In the genomic region with DNA sequence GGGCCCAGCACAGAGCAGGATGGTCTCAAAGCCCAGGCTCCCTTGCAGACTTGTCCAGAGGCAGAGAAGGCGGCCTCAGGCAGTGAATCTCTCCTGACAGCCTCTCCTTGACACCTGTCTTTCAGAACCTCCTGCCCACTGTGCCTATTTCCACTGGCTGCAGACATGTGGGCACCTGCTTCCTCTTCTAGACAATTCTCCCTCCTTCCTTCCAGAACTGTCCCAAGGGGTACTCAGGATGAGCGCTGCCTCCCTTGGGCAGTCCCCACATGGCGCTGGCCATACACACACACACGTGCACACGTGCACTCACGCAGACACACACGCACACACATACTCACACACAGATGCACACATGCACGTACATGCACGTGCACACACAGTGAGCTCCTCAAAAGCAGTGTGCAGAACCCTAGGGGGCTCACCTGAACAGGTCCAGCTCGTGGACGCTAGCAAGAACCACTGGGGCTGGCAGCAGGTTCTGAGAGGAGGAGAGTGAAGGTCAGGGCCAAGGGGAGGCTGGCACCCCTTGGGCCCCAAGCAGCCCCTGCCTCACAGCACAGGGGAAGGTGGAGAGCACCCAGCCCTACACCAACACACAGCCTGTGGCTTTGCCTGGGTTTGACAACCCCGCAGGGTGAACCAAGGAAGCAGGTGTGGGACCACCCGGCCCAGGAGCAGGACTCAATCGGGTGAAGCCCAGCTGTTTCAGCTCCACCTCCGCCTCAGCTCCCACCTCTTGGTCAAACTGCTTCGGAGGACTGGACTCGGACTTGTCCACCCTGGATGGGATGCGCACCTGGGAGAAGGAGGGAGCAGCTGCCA, we compare ENCODE assay signal across 14 cellular contexts. TPM values are rescaled to one million over a fixed set of nuclear protein-coding genes. Genes with fewer than 3 reads are reported as not detected.
DNase-seq lines count a peak whose midpoint lies in the region; ATAC-seq, FAIRE-seq and TF ChIP-seq lines count a peak whose summit lies in the region.
"Had no signal": no experiment of that assay in that cellular context is flagged by ENCODE, and none has a peak within 500 bp of the region (broad histone marks: within the 10 kb centered on the region; RNA-seq: fewer than 3 reads in every experiment).

No MANE protein-coding gene starts in this region.

- no peak overlapping the region for H3K27ac ChIP-seq in CD4-positive, CD25-positive, alpha-beta regulatory T cell (ENCODE audit: insufficient read depth, low read length, poor library complexity, severe bottlenecking)
- H3K27ac ChIP-seq in RWPE1: peak overlapping the region; percentile 69
- no peak overlapping the region for H3K27ac ChIP-seq in kidney (ENCODE audit: low read depth in 2 of 2, low read length in 2 of 2)
- no peak overlapping the region for H3K27ac ChIP-seq in right cardiac atrium (ENCODE audit: low read length)
- H3K27ac ChIP-seq: cardiac muscle cell, epithelial cell of prostate had no signal

- no peak for ATAC-seq in CD4-positive, CD25-positive, alpha-beta regulatory T cell (ENCODE audit: low read depth in 2 of 2)
- ATAC-seq in GM21825 (IDR thresholded peaks at IDR 0.05; ENCODE audit: unreplicated experiment) (no peak), right cardiac atrium (no peak)

- CTCF ChIA-PET in RWPE1 (lab: Yijun Ruan, JAX): interaction anchor here (0.9 kb wide), 1 partner anchor 10 kb away, joined by 3 read pairs; no protein-coding TSS in a partner anchor

- in situ Hi-C loops in G401 (cut with HindIII; ENCODE audit: low sequenced_read_pairs): no loop called here

- H3K9ac ChIP-seq in kidney (ENCODE audit: low read length in 2 of 2): no peak overlapping the region

- H3K9me3 Mint-ChIP-seq in CD4-positive, CD25-positive, alpha-beta regulatory T cell: no peaks in the 10 kb centered on the region
- H3K9me3 Mint-ChIP-seq: neural crest cell had no signal

- intact Hi-C loops in kidney (cut with DNase I): no loop called here
- intact Hi-C loops in right cardiac atrium (cut with DNase I): no loop called here

- H3K27ac Mint-ChIP-seq in CD4-positive, CD25-positive, alpha-beta regulatory T cell: peak overlapping the region; percentile 76 to 80 (median 77)

- POLR2A ChIA-PET in RWPE1 (lab: Yijun Ruan, JAX; ENCODE audit: low non-redundant PET): no interaction called here

- no peak for DNase-seq in CD4-positive, CD25-positive, alpha-beta regulatory T cell
- DNase-seq in GM12864 (ENCODE audit: low read depth) (no peak), RWPE1 (ENCODE audit: low spot score) (no peak), kidney (peak; percentile 59), right cardiac atrium (no peak), NCI-H187 (lab: John Stamatoyannopoulos, UW) (no peak), G401 (ENCODE audit: low spot score) (no peak)
- DNase-seq: NCI-H2081 treated with DMSO at 0.1 percent for 48 hours had no signal

- 89% methylated on average over 18 of the region's 18 CpGs for WGBS in right cardiac atrium

- FAIRE-seq in kidney (lab: Jason Lieb, UNC): no peak
- FAIRE-seq: K562 had no signal

- H3K4me1 ChIP-seq in CD4-positive, CD25-positive, alpha-beta regulatory T cell (ENCODE audit: control insufficient read depth, insufficient read depth, low read length, poor library complexity, severe bottlenecking): peaks cover 18% of the 10 kb centered on the region
- H3K4me1 ChIP-seq in kidney (ENCODE audit: control insufficient read depth in 1 of 2, insufficient read depth in 1 of 2, low read depth in 1 of 2, low read length in 2 of 2): peaks cover 0 to 17% of the 10 kb centered on the region in 2 donors
- H3K4me1 ChIP-seq in right cardiac atrium (ENCODE audit: control insufficient read depth, insufficient read depth, low read length): no peaks in the 10 kb centered on the region

- H3K4me3 Mint-ChIP-seq in CD4-positive, CD25-positive, alpha-beta regulatory T cell: peak overlapping the region; percentile 77 to 83 (median 80)
- H3K4me3 Mint-ChIP-seq: neural crest cell had no signal

- no peak overlapping the region for H3K4me3 ChIP-seq in CD4-positive, CD25-positive, alpha-beta regulatory T cell (ENCODE audit: low read depth, low read length)
- H3K4me3 ChIP-seq in GM12864 (ENCODE audit: low read depth, low read length) (peak overlapping the region; percentile 72), kidney (ENCODE audit: low read length in 2 of 2) (no peak overlapping the region), right cardiac atrium (ENCODE audit: low read length) (no peak overlapping the region)
- H3K4me3 ChIP-seq: cardiac muscle cell, K562 had no signal

- H3K36me3 ChIP-seq in CD4-positive, CD25-positive, alpha-beta regulatory T cell (ENCODE audit: control insufficient read depth, insufficient read depth, low read length): no peaks in the 10 kb centered on the region
- H3K36me3 ChIP-seq in kidney (ENCODE audit: control insufficient read depth in 1 of 2, insufficient read depth in 2 of 2, low read length in 2 of 2): no peaks in the 10 kb centered on the region
- H3K36me3 ChIP-seq: cardiac muscle cell, left lung had no signal

- no peaks in the 10 kb centered on the region for H3K27me3 Mint-ChIP-seq in CD4-positive, CD25-positive, alpha-beta regulatory T cell

- H3K4me1 Mint-ChIP-seq in CD4-positive, CD25-positive, alpha-beta regulatory T cell: peaks cover 0 to 18% (median 10%) of the 10 kb centered on the region in 4 donors

- H3K27me3 ChIP-seq in CD4-positive, CD25-positive, alpha-beta regulatory T cell (ENCODE audit: control insufficient read depth, insufficient read depth, low read length): no peaks in the 10 kb centered on the region
- no peaks in the 10 kb centered on the region for H3K27me3 ChIP-seq in right cardiac atrium (ENCODE audit: control insufficient read depth, insufficient read depth)
- H3K27me3 ChIP-seq: cardiac muscle cell, left lung had no signal

- H3K9me3 ChIP-seq in CD4-positive, CD25-positive, alpha-beta regulatory T cell (ENCODE audit: control insufficient read depth in 2 of 2, low read length in 2 of 2): no peaks in the 10 kb centered on the region
- H3K9me3 ChIP-seq in kidney (ENCODE audit: control insufficient read depth in 1 of 2, low read length in 2 of 2): no peaks in the 10 kb centered on the region
- no peaks in the 10 kb centered on the region for H3K9me3 ChIP-seq in right cardiac atrium (ENCODE audit: control insufficient read depth, low read length)
- H3K9me3 ChIP-seq: left lung had no signal

- TF ChIP-seq CTCF in GM12864 (IDR thresholded peaks at IDR 0.05; ENCODE audit: low read depth, low read length, missing control alignments) (no peak), RWPE1 (conservative IDR thresholded peaks at IDR 0.05; ENCODE audit: low read depth) (no peak), kidney (IDR thresholded peaks at IDR 0.05; ENCODE audit: borderline replicate concordance, extremely low read depth, insufficient read depth) (no peak)

- H3K36me3 Mint-ChIP-seq in CD4-positive, CD25-positive, alpha-beta regulatory T cell: no peaks in the 10 kb centered on the region

RNA-seq across cellular contexts. Expression of a gene that starts 8.1 kb away (rescaled TPM):
- total RNA-seq in CD4-positive, CD25-positive, alpha-beta regulatory T cell: 3.7 TPM
- under 1 TPM in 3 of 4 donors, not detected in 1; 0.36 to 0.67 (median 0.42) TPM for polyA plus RNA-seq in CD4-positive, CD25-positive, alpha-beta regulatory T cell
- 383 TPM for total RNA-seq in kidney
- 128 TPM for polyA plus RNA-seq in kidney (ENCODE audit: insufficient read depth, low read depth, low replicate concordance)
- 100 to 1,000 TPM in 1 of 4 donors, 10 to 100 TPM in 3; 80.7 to 110 (median 90.6) TPM for total RNA-seq in right cardiac atrium
- 60.0 TPM for polyA plus RNA-seq in right cardiac atrium
- total RNA-seq in G401 (2014; rRNA removed; shearing (Covaris generic)): 93.4 and 100 TPM in 2 replicates

RNA-seq across cellular contexts. Expression of a gene that starts 11.3 kb away (rescaled TPM):
- total RNA-seq in CD4-positive, CD25-positive, alpha-beta regulatory T cell: 2.1 TPM
- under 1 TPM; 0.48 to 0.69 (median 0.53) TPM for polyA plus RNA-seq in CD4-positive, CD25-positive, alpha-beta regulatory T cell
- total RNA-seq in kidney (16.7 TPM), right cardiac atrium (1 to 10 TPM; 2.0 to 3.1 (median 2.5) TPM)
- polyA plus RNA-seq in kidney (ENCODE audit: insufficient read depth, low read depth, low replicate concordance) (14.5 TPM), right cardiac atrium (2.4 TPM)
- total RNA-seq in G401 (2014; rRNA removed; shearing (Covaris generic)): 0.37 and 1.0 TPM in 2 replicates

RNA-seq across cellular contexts. Expression of a gene that starts 27.6 kb away (rescaled TPM):
- total RNA-seq in CD4-positive, CD25-positive, alpha-beta regulatory T cell: 85.7 TPM
- polyA plus RNA-seq in CD4-positive, CD25-positive, alpha-beta regulatory T cell: 10 to 100 TPM; 15.9 to 19.4 (median 17.2) TPM
- total RNA-seq in kidney: 53.8 TPM
- 39.4 TPM for polyA plus RNA-seq in kidney (ENCODE audit: insufficient read depth, low read depth, low replicate concordance)
- total RNA-seq in right cardiac atrium: 10 to 100 TPM; 40.1 to 50.2 (median 44.6) TPM
- 36.2 TPM for polyA plus RNA-seq in right cardiac atrium
- 76.9 and 77.8 TPM in 2 replicates for total RNA-seq in G401 (2014; rRNA removed; shearing (Covaris generic))

RNA-seq across cellular contexts. Expression of a gene that starts 45.3 kb away (rescaled TPM):
- 9.3 TPM for total RNA-seq in CD4-positive, CD25-positive, alpha-beta regulatory T cell
- polyA plus RNA-seq in CD4-positive, CD25-positive, alpha-beta regulatory T cell: under 1 TPM; 0.10 to 0.52 (median 0.21) TPM
- total RNA-seq in kidney (18.3 TPM), right cardiac atrium (1 to 10 TPM; 6.4 to 7.9 (median 7.4) TPM)
- polyA plus RNA-seq in kidney (ENCODE audit: insufficient read depth, low read depth, low replicate concordance) (11.4 TPM), right cardiac atrium (8.8 TPM)
- total RNA-seq in G401 (2014; rRNA removed; shearing (Covaris generic)): 21.3 and 21.5 TPM in 2 replicates

RNA-seq across cellular contexts. Expression of a gene that starts 54.0 kb away (rescaled TPM):
- 2.0 TPM for total RNA-seq in CD4-positive, CD25-positive, alpha-beta regulatory T cell
- under 1 TPM in 2 of 4 donors, not detected in 2; 0.03 to 0.05 TPM for polyA plus RNA-seq in CD4-positive, CD25-positive, alpha-beta regulatory T cell
- total RNA-seq in kidney (15.9 TPM), right cardiac atrium (10 to 100 TPM; 10.5 to 14.8 (median 11.2) TPM)
- polyA plus RNA-seq in kidney (ENCODE audit: insufficient read depth, low read depth, low replicate concordance) (13.4 TPM), right cardiac atrium (15.2 TPM)
- total RNA-seq in G401 (2014; rRNA removed; shearing (Covaris generic)): 155 and 158 TPM in 2 replicates

Comparison
In these comparisons a context has a peak if more than half of its experiments do, and no peak if none do; other contexts are left out.
1. RNA of a gene that starts 8.1 kb away (total RNA-seq): 383 TPM in kidney (single experiment), 93.4 to 100 TPM in G401 and 80.7 to 110 TPM in right cardiac atrium; 3.7 TPM in CD4-positive, CD25-positive, alpha-beta regulatory T cell (single experiment); every median in the first group is over 10 times any median in the second.